ENCODE assay signal across 8 cellular contexts in the genomic region with DNA sequence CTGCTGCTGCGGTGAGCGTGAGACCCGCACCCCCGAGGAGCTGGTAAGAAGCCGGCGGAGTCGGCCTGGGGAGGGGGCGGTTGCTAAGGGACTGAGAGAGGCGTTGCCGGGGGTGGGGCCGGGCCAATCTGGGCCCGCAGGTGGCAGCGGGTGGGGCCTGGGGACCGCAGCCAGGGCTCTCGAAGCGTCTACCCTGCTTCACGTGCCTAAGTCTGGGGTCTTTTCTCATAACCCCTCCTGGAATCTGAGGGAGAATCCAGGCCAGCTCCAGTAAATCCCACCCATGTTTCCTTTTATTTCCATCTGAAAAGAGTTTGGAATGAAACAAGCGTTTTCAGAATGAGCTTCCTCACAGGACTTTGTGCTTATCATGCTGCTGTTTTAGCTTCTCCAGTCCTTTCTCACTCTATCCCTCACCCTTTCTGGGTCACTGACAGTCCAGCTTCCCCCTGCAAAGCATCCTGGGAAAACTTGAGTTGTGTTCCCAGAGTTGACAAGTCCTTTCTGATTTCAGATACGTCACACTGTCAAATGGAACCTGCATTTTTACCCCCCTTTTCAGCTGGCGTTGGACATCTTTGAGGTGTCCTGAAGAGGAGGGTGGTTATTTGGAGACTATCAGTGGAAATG. TPM values are rescaled to one million over a fixed set of nuclear protein-coding genes. Genes with fewer than 3 reads are reported as not detected.
DNase-seq lines count a peak whose midpoint lies in the region; ATAC-seq, FAIRE-seq and TF ChIP-seq lines count a peak whose summit lies in the region.

No MANE protein-coding gene starts in this region.

- H3K4me1 Mint-ChIP-seq in T-helper 2 cell treated with Interferon-gamma antibody and Interleukin-4, amounts not matched to agents 5 μg/mL and 100 μg/mL, for 36 hours (ENCODE audit: low read depth), result peaks cover 53% of the 10 kb centered on the region
- H3K4me1 Mint-ChIP-seq in neural crest cell, result peaks cover 66% of the 10 kb centered on the region

- no peak for TF ChIP-seq POLR2A in GM12891 (IDR thresholded peaks at IDR 0.05; ENCODE audit: low read depth, low read length)

- DNase-seq in D341Med (ENCODE audit: low spot score) (peak; percentile 15), fibroblast of mammary gland (ENCODE audit: low read depth) (peak; percentile 49), neural crest cell (ENCODE audit: low read depth, low spot score) (no peak), GM12891 (ENCODE audit: insufficient read length, low spot score) (no peak), NCI-H446 (lab: John Stamatoyannopoulos, UW) (no peak)
- DNase-seq in T-helper 2 cell treated with Interferon-gamma antibody and Interleukin-4, amounts not matched to agents 5 μg/mL and 100 μg/mL, for 36 hours (ENCODE audit: low spot score), result peak; percentile 14

- TF ChIP-seq CTCF in fibroblast of mammary gland (conservative IDR thresholded peaks at IDR 0.05; ENCODE audit: control insufficient read depth, insufficient read depth, low read depth, low read length) (no peak), neural crest cell (conservative IDR thresholded peaks at IDR 0.05) (no peak)

- no peaks in the 10 kb centered on the region for H3K9me3 Mint-ChIP-seq in T-helper 2 cell treated with Interferon-gamma antibody and Interleukin-4, amounts not matched to agents 5 μg/mL and 100 μg/mL, for 36 hours
- no peaks in the 10 kb centered on the region for H3K9me3 Mint-ChIP-seq in neural crest cell

- H3K4me3 Mint-ChIP-seq in T-helper 2 cell treated with Interferon-gamma antibody and Interleukin-4, amounts not matched to agents 5 μg/mL and 100 μg/mL, for 36 hours, result peak overlapping the region; percentile 95
- peak overlapping the region; percentile 100 for H3K4me3 Mint-ChIP-seq in neural crest cell

- H3K27ac Mint-ChIP-seq in T-helper 2 cell treated with Interferon-gamma antibody and Interleukin-4, amounts not matched to agents 5 μg/mL and 100 μg/mL, for 36 hours, result peak overlapping the region; percentile 97
- peak overlapping the region; percentile 95 for H3K27ac Mint-ChIP-seq in neural crest cell (ENCODE audit: unreplicated experiment)

- peaks cover 21% of the 10 kb centered on the region for H3K36me3 Mint-ChIP-seq in T-helper 2 cell treated with Interferon-gamma antibody and Interleukin-4, amounts not matched to agents 5 μg/mL and 100 μg/mL, for 36 hours (ENCODE audit: low read depth)
- H3K36me3 Mint-ChIP-seq in neural crest cell (ENCODE audit: low read depth), result peaks cover 7% of the 10 kb centered on the region

- no peaks in the 10 kb centered on the region for H3K27me3 Mint-ChIP-seq in T-helper 2 cell treated with Interferon-gamma antibody and Interleukin-4, amounts not matched to agents 5 μg/mL and 100 μg/mL, for 36 hours (ENCODE audit: low read depth)
- no peaks in the 10 kb centered on the region for H3K27me3 Mint-ChIP-seq in neural crest cell (ENCODE audit: low read depth)

- FAIRE-seq in GM12891 (lab: Jason Lieb, UNC), result no peak

- ATAC-seq in GM19351 (IDR thresholded peaks at IDR 0.05; ENCODE audit: unreplicated experiment) (peak; percentile 45), HG03354 (IDR thresholded peaks at IDR 0.05; ENCODE audit: poor library complexity, severe bottlenecking, unreplicated experiment) (peak; percentile 50)

- peak overlapping the region; percentile 58 for H3K4me3 ChIP-seq in fibroblast of mammary gland (ENCODE audit: control insufficient read depth, low read depth, low read length)

TF ChIP-seq in GM12891, 5 proteins besides CTCF, POLR2A, EP300 and RAD21:
- no peak for TF ChIP-seq PAX5 (IDR thresholded peaks at IDR 0.05; ENCODE audit: insufficient read depth, low read length, severe bottlenecking)
- no peak for TF ChIP-seq POU2F2 (IDR thresholded peaks at IDR 0.05; ENCODE audit: low read depth, low read length)
- no peak for TF ChIP-seq POLR2AphosphoS5 (IDR thresholded peaks at IDR 0.05; ENCODE audit: low read depth, low read length)
- no peak for TF ChIP-seq TAF1 (IDR thresholded peaks at IDR 0.05; ENCODE audit: low read depth, low read length)
- TF ChIP-seq SPI1 (IDR thresholded peaks at IDR 0.05; ENCODE audit: low read depth, low read length), result no peak

RNA-seq across cellular contexts. Expression of a gene that starts 0.4 kb away (rescaled TPM):
- total RNA-seq in neural crest cell, result 56.2 and 56.3 TPM in 2 replicates
- 8.9 TPM for polyA plus RNA-seq in GM12891 (2012; ENCODE audit: low read depth, missing spikeins)

RNA-seq across cellular contexts. Expression of a gene that starts 0.7 kb away (rescaled TPM):
- total RNA-seq in neural crest cell, result 28.7 and 29.6 TPM in 2 replicates
- polyA plus RNA-seq in GM12891 (2012; ENCODE audit: low read depth, missing spikeins), result 7.0 TPM

RNA-seq across cellular contexts. Expression of a gene that starts 41.2 kb away (rescaled TPM):
- not detected in 2 replicates for total RNA-seq in neural crest cell
- 0.36 TPM for polyA plus RNA-seq in GM12891 (2012; ENCODE audit: low read depth, missing spikeins)

RNA-seq across cellular contexts. Expression of a gene that starts 44.4 kb away (rescaled TPM):
- not detected in 2 replicates for total RNA-seq in neural crest cell
- polyA plus RNA-seq in GM12891 (2012; ENCODE audit: low read depth, missing spikeins), result 0.86 TPM

RNA-seq across cellular contexts. Expression of a gene that starts 52.3 kb away (rescaled TPM):
- total RNA-seq in neural crest cell, result not detected in 2 replicates
- polyA plus RNA-seq in GM12891 (2012; ENCODE audit: low read depth, missing spikeins), result not detected

Comparison
In these comparisons a context has a peak if more than half of its experiments do, and no peak if none do; other contexts are left out.
1. DNase-seq: peak in D341Med (single experiment), T-helper 2 cell treated with Interferon-gamma antibody and Interleukin-4, amounts not matched to agents 5 μg/mL and 100 μg/mL, for 36 hours (single experiment) and fibroblast of mammary gland (single experiment); none in neural crest cell (single experiment), GM12891 (single experiment) and NCI-H446 (0 of 2).